Comparison of ENCODE assay signal across 2 cellular contexts in genomic region chr21:42098957-42099547, GRCh38.
TF ChIP-seq lines count a peak whose summit lies in the region.

No MANE protein-coding gene starts in this region.

TF ChIP-seq in HepG2, 621 proteins besides CTCF, POLR2A, EP300 and RAD21:
- no peak for TF ChIP-seq NFAT5 (CRISPR knock-in tag; IDR thresholded peaks at IDR 0.05)
- TF ChIP-seq ERF (CRISPR knock-in tag; IDR thresholded peaks at IDR 0.05): no peak
- no peak for TF ChIP-seq ZFYVE20 (CRISPR knock-in tag; IDR thresholded peaks at IDR 0.05; ENCODE audit: borderline replicate concordance, low read depth)
- no peak for TF ChIP-seq ZNF710 (CRISPR knock-in tag; IDR thresholded peaks at IDR 0.05; ENCODE audit: borderline replicate concordance)
- TF ChIP-seq RARA (CRISPR knock-in tag; IDR thresholded peaks at IDR 0.05): no peak
- TF ChIP-seq NR3C1 (CRISPR knock-in tag; IDR thresholded peaks at IDR 0.05): no peak

TF ChIP-seq in H1, 55 proteins besides CTCF, POLR2A, EP300 and RAD21:
- TF ChIP-seq GABPA (IDR thresholded peaks at IDR 0.05; ENCODE audit: borderline replicate concordance, insufficient read depth, low read length) (no peak), ASH2L (IDR thresholded peaks at IDR 0.05; ENCODE audit: low read length) (no peak), POU5F1 (IDR thresholded peaks at IDR 0.05; ENCODE audit: low read depth, low read length) (no peak), MAFK (IDR thresholded peaks at IDR 0.05; ENCODE audit: low read depth, low read length) (no peak), CEBPB (IDR thresholded peaks at IDR 0.05; ENCODE audit: low read depth, low read length) (no peak), JUND (IDR thresholded peaks at IDR 0.05; ENCODE audit: low read length) (no peak), JUN (IDR thresholded peaks at IDR 0.05; ENCODE audit: low read depth, low read length) (no peak), NRF1 (IDR thresholded peaks at IDR 0.05; ENCODE audit: low read depth, low read length) (no peak), RBBP5 (IDR thresholded peaks at IDR 0.05; ENCODE audit: borderline replicate concordance, low read depth, low read length) (no peak), SP4 (IDR thresholded peaks at IDR 0.05; ENCODE audit: low read length) (no peak), EGR1 (IDR thresholded peaks at IDR 0.05; ENCODE audit: borderline replicate concordance, low read depth, low read length) (no peak), BCL11A (IDR thresholded peaks at IDR 0.05; ENCODE audit: low read depth in 2 of 2, low read length in 2 of 2) (no peak), CTBP2 (IDR thresholded peaks at IDR 0.05; ENCODE audit: borderline replicate concordance, insufficient read depth, insufficient read length, low read length) (no peak), CHD2 (IDR thresholded peaks at IDR 0.05; ENCODE audit: low read length) (no peak), SRF (IDR thresholded peaks at IDR 0.05; ENCODE audit: low read depth, low read length) (no peak), POLR2AphosphoS5 (IDR thresholded peaks at IDR 0.05; ENCODE audit: low read depth, low read length) (no peak)
